17 cellular contexts compared by ENCODE assay signal in the genomic region with DNA sequence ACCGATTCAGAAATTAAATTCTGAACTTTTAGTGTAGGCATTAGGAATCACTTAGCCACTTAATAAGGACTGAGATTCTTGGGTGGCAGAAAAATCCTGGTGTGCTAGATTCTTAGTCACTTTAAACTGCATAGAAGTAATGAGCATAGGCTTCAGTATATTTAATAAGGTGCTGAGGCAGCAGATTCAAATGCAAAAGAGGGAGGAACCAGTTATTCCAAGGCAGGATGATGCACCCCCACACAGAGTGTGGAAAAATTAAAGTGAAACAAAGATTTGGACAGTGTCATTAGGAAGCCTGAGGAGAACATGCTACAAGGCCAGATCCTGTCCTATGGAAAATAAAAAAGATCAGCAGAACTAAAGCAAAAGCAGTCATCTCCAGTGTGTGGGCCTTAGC.
"Had no signal": no experiment of that assay in that cellular context is flagged by ENCODE, and none has a peak within 500 bp of the region (broad histone marks: within the 10 kb centered on the region; RNA-seq: fewer than 3 reads in every experiment).

No MANE protein-coding gene starts in this region.

- ATAC-seq: activated naive CD4-positive, alpha-beta T cell treated with anti-CD3 and anti-CD28 coated beads, Interleukin-2, amount 50 U/mL, for 72 hours; left lobe of liver had no signal

- H3K9me3 ChIP-seq: adrenal gland, breast epithelium, right atrium auricular region had no signal

- FAIRE-seq: astrocyte, keratinocyte had no signal

- H3K27ac ChIP-seq: adrenal gland, breast epithelium, right atrium auricular region had no signal

- DNase-seq: activated CD4-positive, alpha-beta T cell treated with anti-CD3 and anti-CD28 coated beads, Interleukin-2, amount 50 U/mL, for 1 hour; activated gamma-delta T cell treated with Interleukin-2 at 50 U/mL for 16 hours; activated T-cell treated with anti-CD3 and anti-CD28 coated beads for 4 hours; effector memory CD4-positive, alpha-beta T cell; hippocampal formation; midbrain; stimulated activated CD4-positive, alpha-beta T cell treated with anti-CD3 and anti-CD28 coated beads, Interleukin-15, amount 100 ng/mL, for 24 hours; stimulated activated CD4-positive, alpha-beta T cell treated with anti-CD3 and anti-CD28 coated beads, Interleukin-2, amount 100 ng/mL, for 48 hours; T1000 had no signal

- H3K27me3 ChIP-seq: adrenal gland, breast epithelium, foreskin keratinocyte, right atrium auricular region had no signal

- H3K4me3 ChIP-seq: adrenal gland, breast epithelium, right atrium auricular region had no signal

- H3K4me1 ChIP-seq: breast epithelium had no signal

- H3K36me3 ChIP-seq: breast epithelium had no signal
